Comparison of ENCODE assay signal across 35 cellular contexts in genomic region chr5:128220841-128221240, GRCh38.
"Had no signal": no experiment of that assay in that cellular context is flagged by ENCODE, and none has a peak within 500 bp of the region (broad histone marks: within the 10 kb centered on the region; RNA-seq: fewer than 3 reads in every experiment).

No MANE protein-coding gene starts in this region.

- H3K4me1 ChIP-seq: adrenal gland, body of pancreas, gastroesophageal sphincter had no signal

- H3K4me3 ChIP-seq: adrenal gland, body of pancreas, esophagus squamous epithelium, gastroesophageal sphincter had no signal

- DNase-seq: activated B cell treated with CpG ODN at 0.5 μM for 24 hours; activated CD4-positive, alpha-beta T cell treated with anti-CD3 and anti-CD28 coated beads for 48 hours; activated CD4-positive, alpha-beta T cell treated with anti-CD3 and anti-CD28 coated beads, Interleukin-2, amount 50 U/mL, for 1 hour; activated CD4-positive, alpha-beta T cell treated with anti-CD3 and anti-CD28 coated beads, Interleukin-2, amount 50 U/mL, for 48 hours; activated CD8-positive, alpha-beta memory T cell treated with anti-CD3 and anti-CD28 coated beads, Interleukin-2, amount 10 ng/mL, durations not matched to agents 7 days and 5 days; activated CD8-positive, alpha-beta memory T cell treated with anti-CD3 and anti-CD28 coated beads, Interleukin-2, amount 50 U/mL, for 4 hours; activated CD8-positive, alpha-beta T cell treated with anti-CD3 and anti-CD28 coated beads for 36 hours; activated effector memory CD4-positive, alpha-beta T cell treated with anti-CD3 and anti-CD28 coated beads, Interleukin-2, amount 50 U/mL, for 16 hours; activated naive CD4-positive, alpha-beta T cell treated with anti-CD3 and anti-CD28 coated beads for 36 hours; activated naive CD8-positive, alpha-beta T cell treated with anti-CD3 and anti-CD28 coated beads for 36 hours; activated naive CD8-positive, alpha-beta T cell treated with anti-CD3 and anti-CD28 coated beads, Interleukin-2, amount 50 U/mL, for 24 hours; activated T-cell treated with anti-CD3 and anti-CD28 coated beads, Interleukin-2, amount 50 U/mL, for 1 hour; activated T-cell treated with anti-CD3 and anti-CD28 coated beads, Interleukin-2, amount 50 U/mL, for 48 hours; adrenal gland; amygdala; aorta; body of pancreas; caudate nucleus; effector CD8-positive, alpha-beta T cell; esophagus squamous epithelium; foreskin melanocyte; head of caudate nucleus; T-helper 17 cell; T1000; WERI-Rb-1 had no signal

- ATAC-seq: activated CD4-positive, CD25-positive, alpha-beta regulatory T cell treated with anti-CD3 and anti-CD28 coated beads, Interleukin-2, amount 50 U/mL, for 24 hours; activated CD8-positive, alpha-beta memory T cell treated with anti-CD3 and anti-CD28 coated beads, Interleukin-2, amount 10 ng/mL, durations not matched to agents 7 days and 5 days; activated CD8-positive, alpha-beta T cell treated with anti-CD3 and anti-CD28 coated beads for 36 hours; activated naive CD8-positive, alpha-beta T cell treated with anti-CD3 and anti-CD28 coated beads, Interleukin-2, amount 50 U/mL, for 24 hours; body of pancreas; gastroesophageal sphincter; T-helper 17 cell had no signal

- H3K36me3 ChIP-seq: adrenal gland, esophagus squamous epithelium, gastroesophageal sphincter, WERI-Rb-1 had no signal

- H3K36me3 Mint-ChIP-seq: activated CD8-positive, alpha-beta memory T cell treated with anti-CD3 and anti-CD28 coated beads, Interleukin-2, amount 10 ng/mL, durations not matched to agents 7 days and 5 days; activated naive CD4-positive, alpha-beta T cell treated with anti-CD3 and anti-CD28 coated beads, Interleukin-2, amount 50 U/mL, for 24 hours; activated naive CD8-positive, alpha-beta T cell treated with anti-CD3 and anti-CD28 coated beads for 36 hours had no signal

- H3K27me3 ChIP-seq: adrenal gland, body of pancreas, esophagus squamous epithelium, gastroesophageal sphincter had no signal

- H3K9me3 Mint-ChIP-seq: activated B cell treated with CpG ODN at 0.5 μM for 24 hours; activated CD8-positive, alpha-beta T cell treated with anti-CD3 and anti-CD28 coated beads for 36 hours; activated naive CD4-positive, alpha-beta T cell treated with anti-CD3 and anti-CD28 coated beads for 36 hours; activated naive CD4-positive, alpha-beta T cell treated with anti-CD3 and anti-CD28 coated beads, Interleukin-2, amount 50 U/mL, for 24 hours; activated naive CD8-positive, alpha-beta T cell treated with anti-CD3 and anti-CD28 coated beads for 36 hours; activated naive CD8-positive, alpha-beta T cell treated with anti-CD3 and anti-CD28 coated beads, Interleukin-2, amount 50 U/mL, for 24 hours; activated T-helper 1 cell treated with anti-CD3 and anti-CD28 coated beads, Interleukin-12 subunit alpha, Interleukin-12 subunit beta, Interleukin-2, Interleukin-4 antibody, amounts not matched to agents 30 ng/mL and 10 ng/mL and 1 ng/mL, durations not matched to agents 14 hours and 24 hours and 36 hours; activated T-helper 2 cell treated with anti-CD3 and anti-CD28 coated beads, Interferon-gamma antibody, Interleukin-2, Interleukin-4, amounts not matched to agents 10 μg/mL and 5 μg/mL and 100 μg/mL, durations not matched to agents 14 hours and 24 hours and 36 hours; T-helper 2 cell treated with Interferon-gamma antibody and Interleukin-4, amounts not matched to agents 5 μg/mL and 100 μg/mL, for 36 hours had no signal

- H3K27ac ChIP-seq: adrenal gland, body of pancreas, epithelial cell of prostate, esophagus squamous epithelium, gastroesophageal sphincter, WERI-Rb-1 had no signal

- H3K4me3 Mint-ChIP-seq: activated B cell treated with CpG ODN at 0.5 μM for 24 hours; activated CD8-positive, alpha-beta memory T cell treated with anti-CD3 and anti-CD28 coated beads, Interleukin-2, amount 10 ng/mL, durations not matched to agents 7 days and 5 days; activated CD8-positive, alpha-beta T cell treated with anti-CD3 and anti-CD28 coated beads for 36 hours; activated naive CD4-positive, alpha-beta T cell treated with anti-CD3 and anti-CD28 coated beads for 36 hours; activated naive CD4-positive, alpha-beta T cell treated with anti-CD3 and anti-CD28 coated beads, Interleukin-2, amount 50 U/mL, for 24 hours; activated naive CD8-positive, alpha-beta T cell treated with anti-CD3 and anti-CD28 coated beads for 36 hours; activated naive CD8-positive, alpha-beta T cell treated with anti-CD3 and anti-CD28 coated beads, Interleukin-2, amount 50 U/mL, for 24 hours; activated T-helper 1 cell treated with anti-CD3 and anti-CD28 coated beads, Interleukin-12 subunit alpha, Interleukin-12 subunit beta, Interleukin-2, Interleukin-4 antibody, amounts not matched to agents 30 ng/mL and 10 ng/mL and 1 ng/mL, durations not matched to agents 14 hours and 24 hours and 36 hours; T-helper 17 cell; T-helper 2 cell treated with Interferon-gamma antibody and Interleukin-4, amounts not matched to agents 5 μg/mL and 100 μg/mL, for 36 hours had no signal

- H3K27me3 Mint-ChIP-seq: activated B cell treated with CpG ODN at 0.5 μM for 24 hours; activated naive CD8-positive, alpha-beta T cell treated with anti-CD3 and anti-CD28 coated beads for 36 hours; activated naive CD8-positive, alpha-beta T cell treated with anti-CD3 and anti-CD28 coated beads, Interleukin-2, amount 50 U/mL, for 24 hours had no signal

- FAIRE-seq: colon, endometrium, endothelial cell of umbilical vein had no signal

- H3K9me3 ChIP-seq: adrenal gland, body of pancreas, esophagus squamous epithelium, gastroesophageal sphincter had no signal

- H3K27ac Mint-ChIP-seq: activated B cell treated with CpG ODN at 0.5 μM for 24 hours; activated CD8-positive, alpha-beta memory T cell treated with anti-CD3 and anti-CD28 coated beads, Interleukin-2, amount 10 ng/mL, durations not matched to agents 7 days and 5 days; activated CD8-positive, alpha-beta T cell treated with anti-CD3 and anti-CD28 coated beads for 36 hours; activated naive CD4-positive, alpha-beta T cell treated with anti-CD3 and anti-CD28 coated beads for 36 hours; activated naive CD4-positive, alpha-beta T cell treated with anti-CD3 and anti-CD28 coated beads, Interleukin-2, amount 50 U/mL, for 24 hours; activated naive CD8-positive, alpha-beta T cell treated with anti-CD3 and anti-CD28 coated beads for 36 hours; activated naive CD8-positive, alpha-beta T cell treated with anti-CD3 and anti-CD28 coated beads, Interleukin-2, amount 50 U/mL, for 24 hours; activated T-helper 1 cell treated with anti-CD3 and anti-CD28 coated beads, Interleukin-12 subunit alpha, Interleukin-12 subunit beta, Interleukin-2, Interleukin-4 antibody, amounts not matched to agents 30 ng/mL and 10 ng/mL and 1 ng/mL, durations not matched to agents 14 hours and 24 hours and 36 hours; activated T-helper 2 cell treated with anti-CD3 and anti-CD28 coated beads, Interferon-gamma antibody, Interleukin-2, Interleukin-4, amounts not matched to agents 10 μg/mL and 5 μg/mL and 100 μg/mL, durations not matched to agents 14 hours and 24 hours and 36 hours; T-helper 17 cell; T-helper 2 cell treated with Interferon-gamma antibody and Interleukin-4, amounts not matched to agents 5 μg/mL and 100 μg/mL, for 36 hours had no signal

- H3K4me1 Mint-ChIP-seq: activated B cell treated with CpG ODN at 0.5 μM for 24 hours; activated CD8-positive, alpha-beta memory T cell treated with anti-CD3 and anti-CD28 coated beads, Interleukin-2, amount 10 ng/mL, durations not matched to agents 7 days and 5 days; activated naive CD4-positive, alpha-beta T cell treated with anti-CD3 and anti-CD28 coated beads, Interleukin-2, amount 50 U/mL, for 24 hours; activated naive CD8-positive, alpha-beta T cell treated with anti-CD3 and anti-CD28 coated beads for 36 hours; activated naive CD8-positive, alpha-beta T cell treated with anti-CD3 and anti-CD28 coated beads, Interleukin-2, amount 50 U/mL, for 24 hours; T-helper 17 cell had no signal
